8 cellular contexts compared by ENCODE assay signal in genomic region chr3:40452876-40453730, GRCh38. TPM values are rescaled to one million over a fixed set of nuclear protein-coding genes. Genes with fewer than 3 reads are reported as not detected.
DNase-seq lines count a peak whose midpoint lies in the region; ATAC-seq and TF ChIP-seq lines count a peak whose summit lies in the region.

No MANE protein-coding gene starts in this region.

- 1% methylated on average over 14 of the region's 41 CpGs for WGBS in SK-N-SH (ENCODE audit: low lambda C conversion rate)
- WGBS in suprapubic skin, result under 1% methylated on average over 31 of the region's 41 CpGs

- H3K27ac Mint-ChIP-seq in activated naive CD4-positive, alpha-beta T cell treated with anti-CD3 and anti-CD28 coated beads, Interleukin-2, amount 50 U/mL, for 72 hours, result peak overlapping the region; percentile 89 to 99

- no peaks in the 10 kb centered on the region for H3K9me2 ChIP-seq in SK-N-SH

- peaks cover 4 to 5% of the 10 kb centered on the region in 2 experiments for H3K36me3 ChIP-seq in SK-N-SH (replicated peaks in 1 of 2; ENCODE audit: control insufficient read depth in 1 of 2, insufficient read depth in 2 of 2, low read length in 1 of 2)
- no peaks in the 10 kb centered on the region for H3K36me3 ChIP-seq in suprapubic skin

- H3K27me3 ChIP-seq in SK-N-SH (ENCODE audit: insufficient read depth), result no peaks in the 10 kb centered on the region
- no peaks in the 10 kb centered on the region for H3K27me3 ChIP-seq in suprapubic skin

- peak overlapping the region; percentile 90 for H3K4me2 ChIP-seq in SK-N-SH

- peaks cover 12 to 33% of the 10 kb centered on the region in 2 donors for H3K36me3 Mint-ChIP-seq in activated naive CD4-positive, alpha-beta T cell treated with anti-CD3 and anti-CD28 coated beads, Interleukin-2, amount 50 U/mL, for 72 hours

- CTCF ChIA-PET in GM10248 (lab: Yijun Ruan, JAX), result interaction anchor here (0.9 to 1.8 kb wide), 3 partner anchors 10 to 144 kb away, joined by 3 read pairs; partner anchors contain the start of gene ZNF620
- CTCF ChIA-PET in SK-N-SH (lab: Yijun Ruan, JAX), result interaction anchor here (0.7 to 2.3 kb wide), 10 partner anchors 16 to 144 kb away, joined by 3 to 8 read pairs (median 6); partner anchors contain the start of genes EIF1B and ZNF620

- H3K9me3 Mint-ChIP-seq in activated naive CD4-positive, alpha-beta T cell treated with anti-CD3 and anti-CD28 coated beads, Interleukin-2, amount 50 U/mL, for 72 hours, result no peaks in the 10 kb centered on the region

- peak in 1 of 2 donors; percentile 43 for TF ChIP-seq POLR2A in suprapubic skin (IDR thresholded peaks at IDR 0.05)

- peak overlapping the region; percentile 74 for H3K9ac ChIP-seq in SK-N-SH

- peak overlapping the region; percentile 93 for H2AFZ ChIP-seq in SK-N-SH (ENCODE audit: low read depth)

- H3K9me3 ChIP-seq in SK-N-SH (no peaks in the 10 kb centered on the region), suprapubic skin (no peaks in the 10 kb centered on the region)

- peak; percentile 56 for TF ChIP-seq RAD21 in SK-N-SH (IDR thresholded peaks at IDR 0.05; ENCODE audit: low read length)

- TF ChIP-seq CTCF in GM10248 (IDR thresholded peaks at IDR 0.05; ENCODE audit: control extremely low read depth, extremely low read depth, low read depth, missing control alignments) (no peak), SK-N-SH (IDR thresholded peaks at IDR 0.05) (no peak), suprapubic skin (IDR thresholded peaks at IDR 0.05) (no peak)

- H3K4me1 ChIP-seq in SK-N-SH (ENCODE audit: control insufficient read depth in 1 of 2, insufficient read depth in 2 of 2, low read depth in 1 of 2, low read length in 1 of 2), result peaks cover 0 to 10% of the 10 kb centered on the region in 2 experiments; a peak in 2 of 4 replicates
- peaks cover 35% of the 10 kb centered on the region for H3K4me1 ChIP-seq in suprapubic skin

- H3K79me2 ChIP-seq in SK-N-SH (ENCODE audit: insufficient read depth), result peaks cover 16% of the 10 kb centered on the region

- peak; percentile 96 for DNase-seq in GM10248 (ENCODE audit: extremely low spot score)
- peak; percentile 97 for DNase-seq in NCI-H1092 (lab: John Stamatoyannopoulos, UW)
- DNase-seq in SK-N-SH, result peak; percentile 94
- peak; percentile 89 to 97 for DNase-seq in activated naive CD4-positive, alpha-beta T cell treated with anti-CD3 and anti-CD28 coated beads, Interleukin-2, amount 50 U/mL, for 72 hours (ENCODE audit: low spot score in 2 of 2)
- peak; percentile 91 for DNase-seq in glomerular endothelial cell (ENCODE audit: extremely low read depth, low read depth, low spot score)
- peak; percentile 73 to 99 (median 95) for DNase-seq in nucleus accumbens (lab: John Stamatoyannopoulos, UW)
- peak; percentile 99 for DNase-seq in suprapubic skin (ENCODE audit: low spot score in 2 of 2)

- H3F3A ChIP-seq in SK-N-SH (replicated peaks; ENCODE audit: insufficient read depth), result no peaks in the 10 kb centered on the region

- H4K20me1 ChIP-seq in SK-N-SH (ENCODE audit: insufficient read depth), result peaks cover 2% of the 10 kb centered on the region; the same call in 1 of the 2 replicates

- H3K4me3 ChIP-seq in SK-N-SH (ENCODE audit: low read depth in 2 of 2, low read length in 1 of 2) (peak overlapping the region; percentile 70 to 83), suprapubic skin (peak overlapping the region; percentile 78)

- ATAC-seq in HG02610 (IDR thresholded peaks at IDR 0.05; ENCODE audit: unreplicated experiment), result peak; percentile 95
- ATAC-seq in activated naive CD4-positive, alpha-beta T cell treated with anti-CD3 and anti-CD28 coated beads, Interleukin-2, amount 50 U/mL, for 72 hours, result peak; percentile 93 to 94

- POLR2A ChIA-PET in GM10248 (lab: Yijun Ruan, JAX) (interaction anchor here (1.1 kb wide), 1 partner anchor 746 kb away, joined by 9 read pairs; the partner anchor contains the start of gene CTNNB1), SK-N-SH (lab: Yijun Ruan, JAX) (interaction anchor here (0.6 to 2.6 kb wide), 5 partner anchors 12 to 260 kb away, joined by 3 to 12 read pairs (median 3); partner anchors contain the start of genes ZNF619 and ZNF620)

- peak overlapping the region; percentile 68 to 94 for H3K27ac ChIP-seq in SK-N-SH (ENCODE audit: low read depth in 2 of 2, low read length in 1 of 2)
- peak overlapping the region; percentile 94 for H3K27ac ChIP-seq in suprapubic skin

- TF ChIP-seq EP300 in SK-N-SH (IDR thresholded peaks at IDR 0.05; ENCODE audit: borderline replicate concordance in 1 of 2, low read depth in 1 of 2, low read length in 1 of 2) (no peak), suprapubic skin (IDR thresholded peaks at IDR 0.05) (no peak)

TF ChIP-seq in SK-N-SH, 30 proteins besides CTCF, POLR2A, EP300 and RAD21 (continues in another document):
- peak; percentile 30 for TF ChIP-seq SIN3A (IDR thresholded peaks at IDR 0.05; ENCODE audit: borderline replicate concordance, low read depth, low read length)
- peak; percentile 4; the same call in 1 of the 2 replicates for TF ChIP-seq USF1 (IDR thresholded peaks at IDR 0.05; ENCODE audit: borderline replicate concordance, low read depth)
- no peak for TF ChIP-seq FOSL2 (IDR thresholded peaks at IDR 0.05; ENCODE audit: borderline replicate concordance, low read depth)
- TF ChIP-seq POLR2AphosphoS5 (IDR thresholded peaks at IDR 0.05; ENCODE audit: low read depth, low read length), result peak; percentile 83
- TF ChIP-seq NRF1 (IDR thresholded peaks at IDR 0.05; ENCODE audit: low read depth, low read length), result peak; percentile 53
- no peak for TF ChIP-seq USF2 (IDR thresholded peaks at IDR 0.05; ENCODE audit: borderline replicate concordance, low read depth, low read length)
- TF ChIP-seq IRF3 (IDR thresholded peaks at IDR 0.05; ENCODE audit: low read depth, low read length), result peak; percentile 33; the same call in 1 of the 2 replicates
- no peak for TF ChIP-seq TEAD4 (IDR thresholded peaks at IDR 0.05; ENCODE audit: borderline replicate concordance, insufficient read depth)
- 0 out of 2 replicates have a peak, but pooled peaks have one; percentile 40 for TF ChIP-seq ELF1 (IDR thresholded peaks at IDR 0.05)
- TF ChIP-seq FOXJ3 (CRISPR knock-in tag; IDR thresholded peaks at IDR 0.05), result no peak; the same call in 1 of the 2 replicates
- no peak for TF ChIP-seq NFIC (IDR thresholded peaks at IDR 0.05; ENCODE audit: borderline replicate concordance)
- peak; percentile 98 for TF ChIP-seq YY1 (IDR thresholded peaks at IDR 0.05; ENCODE audit: low read depth)
- TF ChIP-seq MAX (IDR thresholded peaks at IDR 0.05; ENCODE audit: low read depth), result peak; percentile 73; the same call in 1 of the 2 replicates
- no peak for TF ChIP-seq RXRA (IDR thresholded peaks at IDR 0.05; ENCODE audit: borderline replicate concordance, low read depth)
- peak; percentile 77 for TF ChIP-seq CHD2 (IDR thresholded peaks at IDR 0.05; ENCODE audit: low read length, partially characterized antibody)
- TF ChIP-seq TAF1 (IDR thresholded peaks at IDR 0.05; ENCODE audit: borderline replicate concordance, low read depth, low read length), result peak; percentile 83

RNA-seq across cellular contexts. Expression of gene RPL14, which starts 4.0 kb away (rescaled TPM):
- 361 and 416 TPM in 2 replicates for polyA plus RNA-seq in SK-N-SH (2012; rRNA removed)
- polyA plus RNA-seq in SK-N-SH (2012; cell fraction: cytosol; rRNA removed), result 518 and 606 TPM in 2 replicates
- polyA plus RNA-seq in SK-N-SH (2012; cell fraction: nucleus; rRNA removed), result 110 and 114 TPM in 2 replicates
- total RNA-seq in activated naive CD4-positive, alpha-beta T cell treated with anti-CD3 and anti-CD28 coated beads, Interleukin-2, amount 50 U/mL, for 72 hours, result 1,000 to 10,000 TPM; 2,715 to 3,354 TPM
- total RNA-seq in glomerular endothelial cell (490 and 662 TPM in 2 replicates), suprapubic skin (100 to 1,000 TPM; 428 to 617 (median 466) TPM)

RNA-seq across cellular contexts. Expression of gene ZNF619, which starts 23.8 kb away (rescaled TPM):
- polyA plus RNA-seq in SK-N-SH (2012; rRNA removed), result 1.6 and 2.4 TPM in 2 replicates
- 1.4 and 1.7 TPM in 2 replicates for polyA plus RNA-seq in SK-N-SH (2012; cell fraction: cytosol; rRNA removed)
- polyA plus RNA-seq in SK-N-SH (2012; cell fraction: nucleus; rRNA removed), result 2.2 and 3.3 TPM in 2 replicates
- 1 to 10 TPM in 1 of 2 donors, under 1 TPM in 1; 0.91 to 5.7 TPM for total RNA-seq in activated naive CD4-positive, alpha-beta T cell treated with anti-CD3 and anti-CD28 coated beads, Interleukin-2, amount 50 U/mL, for 72 hours
- total RNA-seq in glomerular endothelial cell (3.6 and 4.4 TPM in 2 replicates), suprapubic skin (10 to 100 TPM in 1 of 4 donors, 1 to 10 TPM in 3; 4.1 to 10.4 (median 6.1) TPM)

RNA-seq across cellular contexts. Expression of gene ZNF620, which starts 52.7 kb away (rescaled TPM):
- polyA plus RNA-seq in SK-N-SH (2012; rRNA removed), result 2.0 and 2.5 TPM in 2 replicates
- 2.5 and 2.9 TPM in 2 replicates for polyA plus RNA-seq in SK-N-SH (2012; cell fraction: cytosol; rRNA removed)
- 2.1 and 3.0 TPM in 2 replicates for polyA plus RNA-seq in SK-N-SH (2012; cell fraction: nucleus; rRNA removed)
- 1 to 10 TPM; 4.3 to 4.9 TPM for total RNA-seq in activated naive CD4-positive, alpha-beta T cell treated with anti-CD3 and anti-CD28 coated beads, Interleukin-2, amount 50 U/mL, for 72 hours
- 2.7 and 4.0 TPM in 2 replicates for total RNA-seq in glomerular endothelial cell
- total RNA-seq in suprapubic skin, result 1 to 10 TPM in 3 of 4 donors, under 1 TPM in 1; 0.60 to 2.9 (median 1.6) TPM

Comparison
In these comparisons a context has a peak if more than half of its experiments do, and no peak if none do; other contexts are left out.
1. Peak in every context shown above with its lines: DNase-seq, ATAC-seq, H3K4me3 ChIP-seq and H3K27ac ChIP-seq.